Comparison of ENCODE assay signal across 8 cellular contexts in genomic region chr5:124745367-124746251, GRCh38. TPM values are rescaled to one million over a fixed set of nuclear protein-coding genes. Genes with fewer than 3 reads are reported as not detected.
DNase-seq lines count a peak whose midpoint lies in the region; ATAC-seq, FAIRE-seq and TF ChIP-seq lines count a peak whose summit lies in the region.

No MANE protein-coding gene starts in this region.

- no peaks in the 10 kb centered on the region for H3K9me1 ChIP-seq in endothelial cell of umbilical vein (replicated peaks; ENCODE audit: control insufficient read depth, extremely low read depth, insufficient read depth, low read length)

- no TSS peak for BruUV-seq in endothelial cell of umbilical vein (replicated peaks; lab: Mats Ljungman, UMichigan)

- H3K27me3 Mint-ChIP-seq in neural progenitor cell (ENCODE audit: insufficient read depth, low read depth) = peaks cover 12% of the 10 kb centered on the region

- H3K79me2 ChIP-seq in endothelial cell of umbilical vein (ENCODE audit: control insufficient read depth, insufficient read depth, low read length) = peaks cover 40% of the 10 kb centered on the region
- peaks cover 88% of the 10 kb centered on the region for H3K79me2 ChIP-seq in neural progenitor cell (ENCODE audit: low read depth)

- FAIRE-seq in endothelial cell of umbilical vein (lab: Jason Lieb, UNC) = peak; percentile 77

- ATAC-seq in GM19463 (IDR thresholded peaks at IDR 0.05; ENCODE audit: unreplicated experiment) = no peak

- H3K4me1 ChIP-seq in endothelial cell of umbilical vein (ENCODE audit: control insufficient read depth, extremely low read depth, insufficient read depth, low read length) (peaks cover 44% of the 10 kb centered on the region), neural progenitor cell (peaks cover 25% of the 10 kb centered on the region)

- no peaks in the 10 kb centered on the region for H3K27me3 ChIP-seq in endothelial cell of umbilical vein (ENCODE audit: control insufficient read depth in 2 of 2, insufficient read depth in 2 of 2, low read length in 2 of 2)
- H3K27me3 ChIP-seq in neural progenitor cell = no peaks in the 10 kb centered on the region

- peak overlapping the region; percentile 97 for H3K27ac ChIP-seq in endothelial cell of umbilical vein (ENCODE audit: insufficient read depth, low read depth, low read length)
- peak overlapping the region; percentile 96 for H3K27ac ChIP-seq in neural progenitor cell

- H3K36me3 Mint-ChIP-seq in neural progenitor cell = no peaks in the 10 kb centered on the region

- intact Hi-C loops in endothelial cell of umbilical vein (cut with micrococcal nuclease) = loop anchor here (1.0 to 10.0 kb wide), 14 partner anchors 142 to 1089 kb away; no protein-coding TSS in a partner anchor

- CTCF ChIA-PET in endothelial cell of umbilical vein (lab: Charles Lee) = interaction anchor here (0.9 to 1.3 kb wide), 5 partner anchors 94 to 666 kb away, joined by 3 to 4 read pairs (median 3); no protein-coding TSS in a partner anchor

- peaks cover 90% of the 10 kb centered on the region for H3F3A ChIP-seq in neural progenitor cell (ENCODE audit: low read depth)

- no peak for TF ChIP-seq POLR2A in endothelial cell of umbilical vein (IDR thresholded peaks at IDR 0.05; ENCODE audit: low read depth, low read length)

- TF ChIP-seq CTCF in endothelial cell of umbilical vein (IDR thresholded peaks at IDR 0.05; ENCODE audit: extremely low read depth in 1 of 2, insufficient read depth in 1 of 2, low read depth in 1 of 2, low read length in 2 of 2) (no peak), neural progenitor cell (IDR thresholded peaks at IDR 0.05) (no peak)

- H3K4me1 Mint-ChIP-seq in neural progenitor cell = peaks cover 20% of the 10 kb centered on the region

- no peaks in the 10 kb centered on the region for H3K9me3 Mint-ChIP-seq in neural progenitor cell

- H3K36me3 ChIP-seq in endothelial cell of umbilical vein (ENCODE audit: control insufficient read depth in 2 of 2, extremely low read depth in 1 of 2, insufficient read depth in 2 of 2, low read length in 2 of 2) = no peaks in the 10 kb centered on the region
- no peaks in the 10 kb centered on the region for H3K36me3 ChIP-seq in neural progenitor cell

- no peak overlapping the region for H3K4me3 Mint-ChIP-seq in neural progenitor cell

- in situ Hi-C loops in G401 (cut with HindIII; ENCODE audit: low sequenced_read_pairs) = no loop called here

- dilution Hi-C loops in endothelial cell of umbilical vein (cut with MboI; ENCODE audit: extremely low pct_ligation_motif_present, low sequenced_read_pairs) = no loop called here

- peak overlapping the region; percentile 28 for H2AFZ ChIP-seq in endothelial cell of umbilical vein (ENCODE audit: low read depth, low read length)
- H2AFZ ChIP-seq in neural progenitor cell (replicated peaks) = no peak overlapping the region

- H4K20me1 ChIP-seq in endothelial cell of umbilical vein (replicated peaks; ENCODE audit: control insufficient read depth, extremely low read depth, insufficient read depth, low read length) (peaks cover 3% of the 10 kb centered on the region), neural progenitor cell (ENCODE audit: low read depth) (peaks cover 45% of the 10 kb centered on the region)

- H3K4me3 ChIP-seq in endothelial cell of umbilical vein (replicated peaks in 1 of 3; ENCODE audit: insufficient read depth in 1 of 3, low read depth in 1 of 3, low read length in 3 of 3) = peak overlapping the region; percentile 65 to 99 (median 95)
- H3K4me3 ChIP-seq in neural progenitor cell = peak overlapping the region; percentile 69

- no peaks in the 10 kb centered on the region for H3K9me3 ChIP-seq in endothelial cell of umbilical vein (replicated peaks; ENCODE audit: control insufficient read depth, insufficient read depth, low read length)
- H3K9me3 ChIP-seq in neural progenitor cell (ENCODE audit: low read depth) = no peaks in the 10 kb centered on the region

- H3K9ac ChIP-seq in endothelial cell of umbilical vein (replicated peaks; ENCODE audit: extremely low read depth, insufficient read depth, low read length) (peak overlapping the region; percentile 100), neural progenitor cell (peak overlapping the region; percentile 66)

- no peak overlapping the region for H3K27ac Mint-ChIP-seq in neural progenitor cell

- peak; percentile 72 for DNase-seq in G401 (ENCODE audit: low spot score)
- peak; percentile 75 for DNase-seq in NCI-H69 (lab: John Stamatoyannopoulos, UW)
- DNase-seq in endothelial cell of umbilical vein (ENCODE audit: low read depth, low spot score) = peak; percentile 71
- DNase-seq in neural progenitor cell (ENCODE audit: low spot score) = peak; percentile 33
- no peak for DNase-seq in activated naive CD4-positive, alpha-beta T cell (lab: John Stamatoyannopoulos, UW)
- no peak for DNase-seq in activated CD4-positive, alpha-beta T cell treated with anti-CD3 and anti-CD28 coated beads, Interleukin-2, amount 50 U/mL, for 48 hours
- no peak for DNase-seq in SW 1271 (lab: John Stamatoyannopoulos, UW)

- peak overlapping the region; percentile 99 for H3K4me2 ChIP-seq in endothelial cell of umbilical vein (ENCODE audit: insufficient read depth, low read length)
- H3K4me2 ChIP-seq in neural progenitor cell = peak overlapping the region; percentile 98

- POLR2A ChIA-PET in endothelial cell of umbilical vein (lab: Charles Lee) = interaction anchor here (0.6 to 1.6 kb wide), 6 partner anchors 87 to 348 kb away, joined by 3 to 7 read pairs (median 4); no protein-coding TSS in a partner anchor

TF ChIP-seq in endothelial cell of umbilical vein, 7 proteins besides CTCF, POLR2A, EP300 and RAD21:
- TF ChIP-seq EZH2 (IDR thresholded peaks at IDR 0.05; ENCODE audit: borderline replicate concordance, low read depth, low read length, severe bottlenecking) (no peak), POLR2AphosphoS5 (IDR thresholded peaks at IDR 0.05; ENCODE audit: insufficient read depth, low read depth, low read length) (no peak), JUN (IDR thresholded peaks at IDR 0.05; ENCODE audit: borderline replicate concordance, insufficient read depth, insufficient read length, low read depth) (no peak), MAX (IDR thresholded peaks at IDR 0.05; ENCODE audit: insufficient read depth, insufficient read length) (no peak), MYC (IDR thresholded peaks at IDR 0.05; ENCODE audit: low read depth, low read length) (no peak), FOS (IDR thresholded peaks at IDR 0.05; ENCODE audit: borderline replicate concordance, insufficient read depth, low read length) (no peak), GATA2 (IDR thresholded peaks at IDR 0.05; ENCODE audit: insufficient read depth, insufficient read length, low read depth, low read length) (no peak)
TF ChIP-seq in endothelial cell of umbilical vein: peak in this region for 0.

RNA-seq across cellular contexts. Expression of gene ZNF608, which starts 0.8 kb away (rescaled TPM):
- 25.7 and 34.8 TPM in 2 replicates for total RNA-seq in G401 (2014; rRNA removed; shearing (Covaris generic))
- total RNA-seq in endothelial cell of umbilical vein = 29.8 and 33.6 TPM in 2 replicates
- polyA plus RNA-seq in endothelial cell of umbilical vein = 10.6 and 16.2 TPM in 2 replicates
- 14.6 and 15.8 TPM in 2 replicates for polyA plus RNA-seq in endothelial cell of umbilical vein (2011; cell fraction: cytosol; rRNA removed)
- polyA plus RNA-seq in endothelial cell of umbilical vein (2011; cell fraction: nucleus; rRNA removed) = 39.5 and 45.2 TPM in 2 replicates
- polyA plus RNA-seq in endothelial cell of umbilical vein (2012) = 14.6 and 21.7 TPM in 2 replicates
- 23.4 and 26.0 TPM in 2 replicates for polyA minus RNA-seq in endothelial cell of umbilical vein
- not detected for polyA minus RNA-seq in endothelial cell of umbilical vein (2011; cell fraction: cytosol; rRNA and poly(A)+ RNA removed)
- 63.4 and 70.7 TPM in 2 replicates for polyA minus RNA-seq in endothelial cell of umbilical vein (2011; cell fraction: nucleus; rRNA and poly(A)+ RNA removed)
- 168 and 213 TPM in 2 replicates for total RNA-seq in neural progenitor cell (ENCODE audit: low replicate concordance)

Comparison
In these comparisons a context has a peak if more than half of its experiments do, and no peak if none do; other contexts are left out.
1. DNase-seq: peak in G401 (single experiment), NCI-H69 (single experiment), endothelial cell of umbilical vein (single experiment) and neural progenitor cell (single experiment); none in activated naive CD4-positive, alpha-beta T cell (0 of 4), activated CD4-positive, alpha-beta T cell treated with anti-CD3 and anti-CD28 coated beads, Interleukin-2, amount 50 U/mL, for 48 hours (0 of 2) and SW 1271 (0 of 2).